Comparison of ENCODE assay signal across 6 cellular contexts in genomic region chr9:76310991-76311390, GRCh38.
"Had no signal": no experiment of that assay in that cellular context is flagged by ENCODE, and none has a peak within 500 bp of the region (broad histone marks: within the 10 kb centered on the region; RNA-seq: fewer than 3 reads in every experiment).

No MANE protein-coding gene starts in this region.

- H3K4me3 ChIP-seq: K562 had no signal

- H3K4me3 Mint-ChIP-seq: IgD-negative memory B cell had no signal

- H3K9me3 Mint-ChIP-seq: IgD-negative memory B cell had no signal

- H3K4me1 Mint-ChIP-seq: IgD-negative memory B cell had no signal

- H3K27ac Mint-ChIP-seq: IgD-negative memory B cell had no signal

- ATAC-seq: HepG2, K562 had no signal

- DNase-seq: IMR-90, KBM-7 had no signal

- H3K36me3 Mint-ChIP-seq: IgD-negative memory B cell had no signal

- H3K27ac ChIP-seq: HL-60 had no signal
